Comparison of ENCODE assay signal across 7 cellular contexts in the genomic region with DNA sequence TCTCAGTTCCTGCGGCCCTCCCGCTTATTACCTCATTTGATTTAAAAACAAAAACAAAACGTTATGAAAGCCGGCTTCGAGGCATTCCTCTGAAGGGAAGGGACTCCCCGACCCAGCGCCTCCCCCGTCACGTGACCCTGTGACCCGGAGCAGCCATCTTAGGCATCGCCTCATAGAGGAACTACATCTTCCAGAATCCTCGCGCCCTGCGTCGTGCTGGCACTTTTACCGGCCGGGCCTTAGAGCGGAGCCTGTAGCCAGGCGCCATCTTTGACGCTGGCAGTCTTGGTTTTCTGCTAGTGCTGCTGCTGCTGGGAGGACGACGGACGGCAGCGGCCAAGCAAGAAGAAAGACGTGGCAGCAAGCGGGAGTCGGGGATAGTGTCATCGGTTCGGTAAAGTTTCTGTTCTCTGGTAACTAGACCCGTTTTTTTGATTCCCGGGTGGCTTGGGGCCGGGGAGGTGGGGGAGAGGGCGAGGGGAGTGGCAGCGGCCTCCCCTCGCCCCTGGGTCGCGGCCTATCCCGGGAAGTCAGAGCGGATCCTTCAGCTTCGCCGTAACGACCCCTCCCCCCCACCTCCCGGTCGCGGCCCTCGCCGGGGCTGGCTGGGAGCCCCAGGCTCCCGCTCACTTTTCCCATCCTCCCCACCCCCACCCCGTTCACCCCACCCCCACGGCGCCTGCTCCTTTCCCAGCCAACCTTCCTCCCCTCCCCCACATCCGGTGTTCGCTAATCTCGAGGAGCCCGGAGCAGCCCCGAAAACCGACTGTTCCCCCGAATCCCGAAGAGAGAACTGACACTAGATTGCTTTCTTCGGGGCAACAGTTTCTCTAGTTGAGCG. TPM values are rescaled to one million over a fixed set of nuclear protein-coding genes. Genes with fewer than 3 reads are reported as not detected.
DNase-seq lines count a peak whose midpoint lies in the region; ATAC-seq and TF ChIP-seq lines count a peak whose summit lies in the region.

A gene with protein sequence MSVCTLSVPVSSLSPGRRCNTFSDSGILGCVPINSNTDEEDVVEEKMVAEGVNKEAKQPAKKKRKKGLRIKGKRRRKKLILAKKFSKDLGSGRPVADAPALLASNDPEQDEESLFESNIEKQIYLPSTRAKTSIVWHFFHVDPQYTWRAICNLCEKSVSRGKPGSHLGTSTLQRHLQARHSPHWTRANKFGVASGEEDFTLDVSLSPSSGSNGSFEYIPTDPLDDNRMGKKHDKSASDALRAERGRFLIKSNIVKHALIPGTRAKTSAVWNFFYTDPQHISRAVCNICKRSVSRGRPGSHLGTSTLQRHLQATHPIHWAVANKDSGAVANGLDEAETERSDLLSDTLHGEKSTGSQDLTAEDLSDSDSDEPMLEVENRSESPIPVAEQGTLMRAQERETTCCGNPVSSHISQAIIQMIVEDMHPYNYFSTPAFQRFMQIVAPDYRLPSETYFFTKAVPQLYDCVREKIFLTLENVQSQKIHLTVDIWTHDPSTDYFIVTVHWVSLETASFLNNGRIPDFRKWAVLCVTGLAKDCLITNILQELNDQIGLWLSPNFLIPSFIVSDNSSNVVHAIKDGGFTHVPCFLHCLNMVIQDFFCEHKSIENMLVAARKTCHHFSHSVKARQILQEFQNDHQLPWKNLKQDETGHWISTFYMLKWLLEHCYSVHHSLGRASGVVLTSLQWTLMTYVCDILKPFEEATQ (N-terminal part only) (plus strand): TSS at position 242 of the 841 bp plus-strand sequence. CDS start 1,900 bp downstream, outside the sequence.
Gene ZC3H11A (plus strand): TSS at position 242 of the 841 bp plus-strand sequence. CDS start 21,448 bp downstream, outside the sequence.

- H3K36me3 ChIP-seq in hepatocyte (replicated peaks; ENCODE audit: insufficient read depth, low read depth) = peaks cover 3% of the 10 kb centered on the region

- peaks cover 42% of the 10 kb centered on the region for H4K20me1 ChIP-seq in hepatocyte (ENCODE audit: insufficient read depth, poor library complexity, severe bottlenecking)

- peak within 1 kb of the TSS; percentile 91 for H2AFZ ChIP-seq in hepatocyte

- ATAC-seq in GM18508 (IDR thresholded peaks at IDR 0.05; ENCODE audit: insufficient read depth, unreplicated experiment) (peak; percentile 78), HG03025 (IDR thresholded peaks at IDR 0.05; ENCODE audit: low FRiP score, unreplicated experiment) (peak; percentile 95)

- no peaks in the 10 kb centered on the region for H3K9me2 ChIP-seq in hepatocyte (replicated peaks; ENCODE audit: insufficient read depth)

- no peaks in the 10 kb centered on the region for H3K9me3 ChIP-seq in hepatocyte (ENCODE audit: low read depth)

- H3K4me3 ChIP-seq in hepatocyte = peak within 1 kb of the TSS; percentile 86

- H3K27ac ChIP-seq in hepatocyte = peak within 1 kb of the TSS; percentile 97

- DNase-seq in NCI-H2081 (lab: John Stamatoyannopoulos, UW) (peak; percentile 99), T1000 (lab: John Stamatoyannopoulos, UW) (peak; percentile 97), astrocyte of the hippocampus (ENCODE audit: low read depth, low spot score) (peak; percentile 99), hepatocyte (ENCODE audit: low spot score) (peak; percentile 99), retina (peak; percentile 93)

- H3K27me3 ChIP-seq in hepatocyte = no peaks in the 10 kb centered on the region

- peaks cover 17% of the 10 kb centered on the region for H3K4me1 ChIP-seq in hepatocyte (ENCODE audit: insufficient read depth)

- TF ChIP-seq CTCF in hepatocyte (IDR thresholded peaks at IDR 0.05; ENCODE audit: poor library complexity) = no peak

- H3K4me2 ChIP-seq in hepatocyte = peak within 1 kb of the TSS; percentile 86

- 2% methylated on average over 41 of the region's 61 CpGs for whole genome bisulfite sequencing in hepatocyte (ENCODE audit: low lambda C conversion rate, missing lambda C conversion rate)

- peaks cover 47% of the 10 kb centered on the region for H3K79me2 ChIP-seq in hepatocyte

RNA-seq across cellular contexts. Expression of the first gene that starts in this region (rescaled TPM):
- total RNA-seq in hepatocyte = 9.6 and 12.8 TPM in 2 replicates
- polyA plus RNA-seq in hepatocyte = 1.5 and 2.6 TPM in 2 replicates

RNA-seq across cellular contexts. Expression of gene ZC3H11A, which starts in this region (rescaled TPM):
- total RNA-seq in hepatocyte = 120 and 123 TPM in 2 replicates
- 33.7 and 34.9 TPM in 2 replicates for polyA plus RNA-seq in hepatocyte

Comparison
In these comparisons a context has a peak if more than half of its experiments do, and no peak if none do; other contexts are left out.
1. Peak in every context shown above with its lines: DNase-seq, ATAC-seq, H3K4me3 ChIP-seq and H3K27ac ChIP-seq.